Comparison of ENCODE assay signal across 9 cellular contexts in genomic region chr1:30111431-30111830, GRCh38.
DNase-seq lines count a peak whose midpoint lies in the region; ATAC-seq and TF ChIP-seq lines count a peak whose summit lies in the region.
"Had no signal": no experiment of that assay in that cellular context is flagged by ENCODE, and none has a peak within 500 bp of the region (broad histone marks: within the 10 kb centered on the region; RNA-seq: fewer than 3 reads in every experiment).

No MANE protein-coding gene starts in this region.

- no peaks in the 10 kb centered on the region for H3K4me1 Mint-ChIP-seq in osteocyte (ENCODE audit: unreplicated experiment)

- ATAC-seq in GM19467 (IDR thresholded peaks at IDR 0.05; ENCODE audit: unreplicated experiment): no peak

- peaks cover 36% of the 10 kb centered on the region for H3K27me3 Mint-ChIP-seq in osteocyte (ENCODE audit: unreplicated experiment)

- H3K27ac Mint-ChIP-seq in osteocyte (ENCODE audit: unreplicated experiment): no peak overlapping the region

- no peaks in the 10 kb centered on the region for H3K36me3 Mint-ChIP-seq in osteocyte (ENCODE audit: unreplicated experiment)

- no peak overlapping the region for H3K4me3 ChIP-seq in Jurkat, Clone E6-1 (ENCODE audit: low read length)
- H3K4me3 ChIP-seq: skin epidermis had no signal

- peak; percentile 75 for TF ChIP-seq CTCF in osteocyte (IDR thresholded peaks at IDR 0.05)

- peak; percentile 11 for DNase-seq in DMS53 (lab: John Stamatoyannopoulos, UW)
- DNase-seq in DMS53 treated with DMSO at 0.1 percent for 48 hours (lab: John Stamatoyannopoulos, UW; ENCODE audit: unreplicated experiment): no peak
- DNase-seq in Jurkat, Clone E6-1 (ENCODE audit: low read depth, low spot score): peak; percentile 5
- DNase-seq in SKM-1 treated with dmso at 0.1 percent for 144 hours (lab: John Stamatoyannopoulos, UW; ENCODE audit: unreplicated experiment): peak; percentile 18
- DNase-seq in fibroblast of peridontal ligament (ENCODE audit: extremely low read depth): peak; percentile 28
- DNase-seq in osteocyte (ENCODE audit: extremely low spot score, unreplicated experiment): no peak
- no peak for DNase-seq in KG1 (lab: John Stamatoyannopoulos, UW)

- no peaks in the 10 kb centered on the region for H3K9me3 Mint-ChIP-seq in osteocyte (ENCODE audit: unreplicated experiment)

- no peak overlapping the region for H3K4me3 Mint-ChIP-seq in osteocyte (ENCODE audit: unreplicated experiment)

Comparison
In these comparisons a context has a peak if more than half of its experiments do, and no peak if none do; other contexts are left out.
1. DNase-seq: peak in DMS53 (single experiment), Jurkat, Clone E6-1 (single experiment), SKM-1 treated with dmso at 0.1 percent for 144 hours (single experiment) and fibroblast of peridontal ligament (single experiment); none in DMS53 treated with DMSO at 0.1 percent for 48 hours (single experiment), osteocyte (single experiment) and KG1 (single experiment).